ENCODE assay signal across 8 cellular contexts in the genomic region with DNA sequence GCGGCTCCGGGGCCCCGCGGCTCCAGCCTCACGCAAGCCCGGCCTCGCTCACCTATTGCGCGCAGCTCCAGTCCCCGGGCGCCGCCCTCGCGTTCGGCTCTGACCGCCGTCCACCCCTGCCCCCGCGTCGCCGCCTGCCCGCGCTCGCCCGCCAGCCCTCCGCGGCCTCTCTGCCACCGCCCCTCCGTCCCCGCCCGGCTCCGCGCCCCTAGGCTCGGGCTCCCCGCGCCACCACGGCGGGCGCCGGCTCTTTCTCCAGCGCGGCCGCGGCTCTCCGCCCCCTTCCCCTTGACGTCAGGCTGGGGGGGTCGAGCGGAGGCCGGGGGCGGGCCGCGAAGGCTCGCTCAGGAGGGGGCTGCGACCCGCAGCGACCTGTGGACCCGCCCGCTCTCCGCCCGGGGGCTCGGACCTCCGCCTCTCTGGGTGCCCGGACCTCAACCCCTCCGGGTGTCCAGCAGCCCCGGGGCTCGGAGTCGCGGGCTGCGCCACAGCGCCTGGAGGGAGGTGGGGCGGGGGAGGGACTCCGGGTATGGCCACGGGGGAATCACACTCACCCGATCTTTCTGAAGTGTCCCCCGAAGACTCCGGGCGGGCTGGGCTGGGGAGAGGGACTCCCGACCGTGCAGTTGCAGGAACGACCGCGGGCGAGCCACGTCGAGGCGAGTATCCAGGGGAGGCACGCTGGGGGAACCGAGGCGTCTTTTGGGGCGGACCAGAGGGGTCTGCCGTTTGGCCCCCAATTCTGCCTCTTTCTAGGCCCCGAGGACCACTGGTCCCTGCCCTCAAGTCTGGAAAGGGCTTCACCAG. TPM values are rescaled to one million over a fixed set of nuclear protein-coding genes. Genes with fewer than 3 reads are reported as not detected.
A peak's percentile ranks its signal among the peaks of the same experiment; 100 is the strongest.
DNase-seq lines count a peak whose midpoint lies in the region; ATAC-seq and TF ChIP-seq lines count a peak whose summit lies in the region.

A gene with protein sequence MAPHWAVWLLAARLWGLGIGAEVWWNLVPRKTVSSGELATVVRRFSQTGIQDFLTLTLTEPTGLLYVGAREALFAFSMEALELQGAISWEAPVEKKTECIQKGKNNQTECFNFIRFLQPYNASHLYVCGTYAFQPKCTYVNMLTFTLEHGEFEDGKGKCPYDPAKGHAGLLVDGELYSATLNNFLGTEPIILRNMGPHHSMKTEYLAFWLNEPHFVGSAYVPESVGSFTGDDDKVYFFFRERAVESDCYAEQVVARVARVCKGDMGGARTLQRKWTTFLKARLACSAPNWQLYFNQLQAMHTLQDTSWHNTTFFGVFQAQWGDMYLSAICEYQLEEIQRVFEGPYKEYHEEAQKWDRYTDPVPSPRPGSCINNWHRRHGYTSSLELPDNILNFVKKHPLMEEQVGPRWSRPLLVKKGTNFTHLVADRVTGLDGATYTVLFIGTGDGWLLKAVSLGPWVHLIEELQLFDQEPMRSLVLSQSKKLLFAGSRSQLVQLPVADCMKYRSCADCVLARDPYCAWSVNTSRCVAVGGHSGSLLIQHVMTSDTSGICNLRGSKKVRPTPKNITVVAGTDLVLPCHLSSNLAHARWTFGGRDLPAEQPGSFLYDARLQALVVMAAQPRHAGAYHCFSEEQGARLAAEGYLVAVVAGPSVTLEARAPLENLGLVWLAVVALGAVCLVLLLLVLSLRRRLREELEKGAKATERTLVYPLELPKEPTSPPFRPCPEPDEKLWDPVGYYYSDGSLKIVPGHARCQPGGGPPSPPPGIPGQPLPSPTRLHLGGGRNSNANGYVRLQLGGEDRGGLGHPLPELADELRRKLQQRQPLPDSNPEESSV (minus strand): TSS at position 257 of the 807 bp plus-strand sequence. CDS start 2,194 bp downstream, outside the sequence.

- WGBS in endodermal cell (ENCODE audit: insufficient coverage in 1 of 2, insufficient read length in 1 of 2), 2 experiments: 2% methylated on average over 34 to 92 of the region's 92 CpGs
- WGBS in stomach, 5 donors: 0 to 1% (median 1%) methylated on average over 15 to 92 of the region's 92 CpGs

- H3K27me3 Mint-ChIP-seq in activated CD8-positive, alpha-beta T cell treated with anti-CD3 and anti-CD28 coated beads for 36 hours: peaks cover 3% of the 10 kb centered on the region
- no peaks in the 10 kb centered on the region for H3K27me3 Mint-ChIP-seq in endodermal cell (ENCODE audit: insufficient read depth)

- TF ChIP-seq CTCF in MM.1S (IDR thresholded peaks at IDR 0.05; ENCODE audit: low read length) (no peak), endodermal cell (conservative IDR thresholded peaks at IDR 0.05) (no peak), stomach (IDR thresholded peaks at IDR 0.05) (no peak)
- no peak for TF ChIP-seq CTCF in activated CD8-positive, alpha-beta T cell treated with anti-CD3 and anti-CD28 coated beads for 36 hours (IDR thresholded peaks at IDR 0.05)

- H3K79me2 ChIP-seq in MM.1S (ENCODE audit: low read length): no peaks in the 10 kb centered on the region

- H3K4me3 Mint-ChIP-seq in activated CD8-positive, alpha-beta T cell treated with anti-CD3 and anti-CD28 coated beads for 36 hours: peak within 1 kb of the TSS; percentile 78
- H3K4me3 Mint-ChIP-seq in endodermal cell: peak within 1 kb of the TSS; percentile 83

- intact Hi-C loops in activated CD8-positive, alpha-beta T cell treated with anti-CD3 and anti-CD28 coated beads for 36 hours (cut with micrococcal nuclease): no loop called here
- intact Hi-C loops in stomach (cut with DNase I; ENCODE audit: low total_unique reads): no loop called here

- ATAC-seq in activated CD8-positive, alpha-beta T cell treated with anti-CD3 and anti-CD28 coated beads for 36 hours: peak; percentile 8
- ATAC-seq in GM18907 (IDR thresholded peaks at IDR 0.05; ENCODE audit: unreplicated experiment) (no peak), GM21515 (IDR thresholded peaks at IDR 0.05; ENCODE audit: unreplicated experiment) (no peak)

- no peaks in the 10 kb centered on the region; the same call in 1 of the 2 replicates for H3F3A ChIP-seq in MM.1S (ENCODE audit: insufficient read depth, low read length)

- no peak for TF ChIP-seq EP300 in stomach (IDR thresholded peaks at IDR 0.05)

- no peaks in the 10 kb centered on the region for H4K20me1 ChIP-seq in MM.1S (ENCODE audit: insufficient read depth, low read length)

- H3K9ac ChIP-seq in MM.1S (ENCODE audit: low read length): peak within 1 kb of the TSS; percentile 73; the same call in 1 of the 2 replicates
- peak within 1 kb of the TSS; percentile 96 for H3K9ac ChIP-seq in endodermal cell (ENCODE audit: extremely low read depth, low read length, poor library complexity, severe bottlenecking)

- TF ChIP-seq POLR2A in stomach (IDR thresholded peaks at IDR 0.05): no peak

- POLR2A ChIA-PET in activated CD8-positive, alpha-beta T cell treated with anti-CD3 and anti-CD28 coated beads for 36 hours (lab: Charles Lee): interaction anchor here (0.7 to 3.6 kb wide), 5 partner anchors 12 to 81 kb away, joined by 3 to 30 read pairs (median 4); a partner anchor contains a TSS

- H2AFZ ChIP-seq in MM.1S (ENCODE audit: low read length): peak within 1 kb of the TSS; percentile 75

- no peaks in the 10 kb centered on the region for H3K9me3 Mint-ChIP-seq in activated CD8-positive, alpha-beta T cell treated with anti-CD3 and anti-CD28 coated beads for 36 hours
- H3K9me3 Mint-ChIP-seq in endodermal cell: no peaks in the 10 kb centered on the region

- CTCF ChIA-PET in activated CD8-positive, alpha-beta T cell treated with anti-CD3 and anti-CD28 coated beads for 36 hours (lab: Charles Lee): interaction anchor here (1.2 to 7.1 kb wide), 5 partner anchors 12 to 93 kb away, joined by 5 to 61 read pairs (median 26); a partner anchor contains a TSS

- H3K36me3 Mint-ChIP-seq in activated CD8-positive, alpha-beta T cell treated with anti-CD3 and anti-CD28 coated beads for 36 hours (ENCODE audit: low read depth): peaks cover 8% of the 10 kb centered on the region
- H3K36me3 Mint-ChIP-seq in endodermal cell (ENCODE audit: low read depth): peaks cover 19% of the 10 kb centered on the region

- H3K36me3 ChIP-seq in MM.1S (replicated peaks; ENCODE audit: insufficient read depth, low read length) (no peaks in the 10 kb centered on the region), endodermal cell (ENCODE audit: control insufficient read depth, insufficient read depth, low read length) (peaks cover 26% of the 10 kb centered on the region), stomach (peaks cover 15 to 24% (median 20%) of the 10 kb centered on the region in 4 donors)

- H3K27me3 ChIP-seq in MM.1S (replicated peaks; ENCODE audit: insufficient read depth, low read length) (peaks cover 9% of the 10 kb centered on the region), endodermal cell (ENCODE audit: control insufficient read depth, insufficient read depth, low read length, poor library complexity, severe bottlenecking) (no peaks in the 10 kb centered on the region), stomach (peaks cover 0 to 22% (median 0%) of the 10 kb centered on the region in 3 donors)

- peak within 1 kb of the TSS; percentile 85 for H3K4me2 ChIP-seq in MM.1S (ENCODE audit: low read depth, low read length)

- H3K27ac ChIP-seq in MM.1S (ENCODE audit: low read length) (no peak within 1 kb of the TSS), endodermal cell (ENCODE audit: low read depth, low read length) (peak within 1 kb of the TSS; percentile 98), stomach (peak within 1 kb of the TSS; percentile 91 to 99 (median 97))

- peaks cover 50% of the 10 kb centered on the region for H3K4me1 Mint-ChIP-seq in activated CD8-positive, alpha-beta T cell treated with anti-CD3 and anti-CD28 coated beads for 36 hours (ENCODE audit: low read depth)
- peaks cover 40% of the 10 kb centered on the region for H3K4me1 Mint-ChIP-seq in endodermal cell

- peak; percentile 86 for DNase-seq in GM03348 (ENCODE audit: low spot score)
- DNase-seq in MM.1S: no peak
- DNase-seq in activated CD8-positive, alpha-beta T cell treated with anti-CD3 and anti-CD28 coated beads for 36 hours: peak; percentile 54
- peak; percentile 84 for DNase-seq in endodermal cell
- no peak for DNase-seq in mesenteric fat pad (ENCODE audit: low spot score)
- peak; percentile 61 for DNase-seq in stomach

- peak within 1 kb of the TSS; percentile 76 for H3K27ac Mint-ChIP-seq in activated CD8-positive, alpha-beta T cell treated with anti-CD3 and anti-CD28 coated beads for 36 hours
- H3K27ac Mint-ChIP-seq in endodermal cell: peak within 1 kb of the TSS; percentile 82

- H3K9me2 ChIP-seq in MM.1S (replicated peaks; ENCODE audit: insufficient read depth, low read length): no peaks in the 10 kb centered on the region

- H3K4me3 ChIP-seq in MM.1S (ENCODE audit: low read length): peak within 1 kb of the TSS; percentile 74
- peak within 1 kb of the TSS; percentile 93 for H3K4me3 ChIP-seq in endodermal cell (ENCODE audit: low read length)
- peak within 1 kb of the TSS; percentile 60 to 99 (median 96) for H3K4me3 ChIP-seq in stomach

- H3K9me3 ChIP-seq in MM.1S (replicated peaks; ENCODE audit: insufficient read depth, low read length): no peaks in the 10 kb centered on the region
- no peaks in the 10 kb centered on the region for H3K9me3 ChIP-seq in endodermal cell (ENCODE audit: control insufficient read depth, low read length)
- H3K9me3 ChIP-seq in stomach: no peaks in the 10 kb centered on the region

- no peaks in the 10 kb centered on the region for H3K4me1 ChIP-seq in MM.1S (ENCODE audit: low read length)
- peaks cover 18% of the 10 kb centered on the region for H3K4me1 ChIP-seq in endodermal cell (ENCODE audit: control insufficient read depth, insufficient read depth, low read length)
- H3K4me1 ChIP-seq in stomach: peaks cover 53 to 83% (median 66%) of the 10 kb centered on the region in 4 donors

RNA-seq across cellular contexts. Expression of the gene that starts here (rescaled TPM):
- 10 to 100 TPM; 10.4 to 12.4 TPM for total RNA-seq in activated CD8-positive, alpha-beta T cell treated with anti-CD3 and anti-CD28 coated beads for 36 hours
- total RNA-seq in endodermal cell (10 to 100 TPM; 82.5 to 92.1 TPM), mesenteric fat pad (25.9 TPM), stomach (10 to 100 TPM; 10.7 to 78.8 (median 24.4) TPM)
- polyA plus RNA-seq in endodermal cell (2013, experiment 1 of 2): 76.4 TPM
- polyA plus RNA-seq in endodermal cell (2013, experiment 2 of 2): 67.9 TPM
- 10 to 100 TPM in 1 of 3 donors, 1 to 10 TPM in 2; 5.7 to 15.8 (median 8.0) TPM for polyA plus RNA-seq in stomach

Comparison
In these comparisons a context has a peak if more than half of its experiments do, and no peak if none do; other contexts are left out.
1. DNase-seq: peak in GM03348 (single experiment), activated CD8-positive, alpha-beta T cell treated with anti-CD3 and anti-CD28 coated beads for 36 hours (single experiment), endodermal cell (single experiment) and stomach (single experiment); none in MM.1S (single experiment) and mesenteric fat pad (single experiment).
2. Peak in every context shown above with its lines, with median percentiles within 50 percentile points of each other: H3K4me3 ChIP-seq.